ENCODE assay signal across 11 cellular contexts in the genomic region with DNA sequence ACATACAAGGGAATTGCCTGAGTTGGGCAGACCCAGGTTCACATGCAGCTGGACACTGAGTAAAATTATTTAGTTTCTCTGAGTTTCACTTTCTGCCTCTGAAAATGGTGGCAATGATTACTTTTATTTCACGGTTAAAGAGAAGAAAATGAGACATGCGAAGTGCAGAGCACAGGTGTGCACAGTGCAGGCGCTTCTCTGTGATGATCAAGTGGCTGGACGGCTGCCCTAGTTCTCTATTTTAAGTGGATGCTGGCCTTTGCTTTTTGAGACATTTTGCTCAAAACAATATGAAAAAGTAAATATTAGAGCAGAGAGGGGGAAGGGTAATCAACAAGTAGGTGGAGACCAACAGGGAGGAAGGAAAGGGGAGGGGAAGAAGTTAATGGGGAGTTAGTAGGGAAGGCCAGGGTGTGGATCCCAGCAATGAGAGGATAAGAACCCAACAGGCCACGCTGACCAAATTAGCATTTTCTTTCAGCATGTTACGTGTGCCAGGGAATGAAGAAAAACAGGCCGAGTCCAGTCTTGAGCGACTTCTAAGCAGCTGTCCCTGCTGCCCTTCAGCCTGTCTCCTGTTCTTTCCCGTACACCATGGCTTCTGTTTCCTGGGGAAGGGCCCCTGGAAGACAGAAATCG. TPM values are rescaled to one million over a fixed set of nuclear protein-coding genes. Genes with fewer than 3 reads are reported as not detected.
DNase-seq lines count a peak whose midpoint lies in the region; ATAC-seq lines count a peak whose summit lies in the region.
"Had no signal": no experiment of that assay in that cellular context is flagged by ENCODE, and none has a peak within 500 bp of the region (broad histone marks: within the 10 kb centered on the region; RNA-seq: fewer than 3 reads in every experiment).

No MANE protein-coding gene starts in this region.

- H3K27ac Mint-ChIP-seq in central memory CD8-positive, alpha-beta T cell (ENCODE audit: low read depth) = peak overlapping the region; percentile 50
- H3K27ac Mint-ChIP-seq in immature natural killer cell = peak overlapping the region; percentile 73 to 88 (median 82)

- DNase-seq in DMS 273 (lab: John Stamatoyannopoulos, UW; ENCODE audit: unreplicated experiment) (peak; percentile 75), immature natural killer cell (no peak), sciatic nerve (ENCODE audit: low spot score) (no peak), NCI-H226 (no peak), NCI-H2196 treated with DMSO at 0.1 percent for 48 hours (lab: John Stamatoyannopoulos, UW; ENCODE audit: unreplicated experiment) (no peak)
- no peak for DNase-seq in central memory CD8-positive, alpha-beta T cell (ENCODE audit: low spot score in 2 of 2)
- DNase-seq: activated T-cell treated with anti-CD3 and anti-CD28 coated beads for 4 hours, foreskin melanocyte, SIG-M5 had no signal

- H3K27me3 Mint-ChIP-seq in central memory CD8-positive, alpha-beta T cell = no peaks in the 10 kb centered on the region
- peaks cover 0 to 3% (median 2%) of the 10 kb centered on the region in 3 donors for H3K27me3 Mint-ChIP-seq in immature natural killer cell (ENCODE audit: low read depth in 3 of 3)

- H3K36me3 Mint-ChIP-seq in central memory CD8-positive, alpha-beta T cell (ENCODE audit: insufficient read depth) = peaks cover 17% of the 10 kb centered on the region
- no peaks in the 10 kb centered on the region for H3K36me3 Mint-ChIP-seq in immature natural killer cell

- H3K4me1 Mint-ChIP-seq in central memory CD8-positive, alpha-beta T cell = peaks cover 58% of the 10 kb centered on the region
- H3K4me1 Mint-ChIP-seq in immature natural killer cell = peaks cover 0 to 70% of the 10 kb centered on the region in 2 donors

- no peaks in the 10 kb centered on the region for H3K9me3 Mint-ChIP-seq in central memory CD8-positive, alpha-beta T cell
- H3K9me3 Mint-ChIP-seq in immature natural killer cell = no peaks in the 10 kb centered on the region

- no peak for ATAC-seq in central memory CD8-positive, alpha-beta T cell (replicated peaks; ENCODE audit: extremely low read depth, poor library complexity, severe bottlenecking)
- ATAC-seq in sciatic nerve (peak; percentile 80), HG03571 (IDR thresholded peaks at IDR 0.05; ENCODE audit: unreplicated experiment) (no peak), HG02840 (IDR thresholded peaks at IDR 0.05; ENCODE audit: low FRiP score, unreplicated experiment) (no peak)

- intact Hi-C loops in sciatic nerve (cut with DNase I) = no loop called here

- H3K4me3 Mint-ChIP-seq in central memory CD8-positive, alpha-beta T cell = no peak overlapping the region
- H3K4me3 Mint-ChIP-seq in immature natural killer cell = peak overlapping the region; percentile 6 to 54 (median 31)

RNA-seq across cellular contexts. Expression of a gene that starts 16.1 kb away (rescaled TPM):
- 10 to 100 TPM in 1 of 3 donors, 1 to 10 TPM in 2; 1.5 to 10.2 (median 6.0) TPM for polyA plus RNA-seq in immature natural killer cell
- total RNA-seq in sciatic nerve = 38.7 TPM
